ENCODE assay signal across 9 cellular contexts in the genomic region with DNA sequence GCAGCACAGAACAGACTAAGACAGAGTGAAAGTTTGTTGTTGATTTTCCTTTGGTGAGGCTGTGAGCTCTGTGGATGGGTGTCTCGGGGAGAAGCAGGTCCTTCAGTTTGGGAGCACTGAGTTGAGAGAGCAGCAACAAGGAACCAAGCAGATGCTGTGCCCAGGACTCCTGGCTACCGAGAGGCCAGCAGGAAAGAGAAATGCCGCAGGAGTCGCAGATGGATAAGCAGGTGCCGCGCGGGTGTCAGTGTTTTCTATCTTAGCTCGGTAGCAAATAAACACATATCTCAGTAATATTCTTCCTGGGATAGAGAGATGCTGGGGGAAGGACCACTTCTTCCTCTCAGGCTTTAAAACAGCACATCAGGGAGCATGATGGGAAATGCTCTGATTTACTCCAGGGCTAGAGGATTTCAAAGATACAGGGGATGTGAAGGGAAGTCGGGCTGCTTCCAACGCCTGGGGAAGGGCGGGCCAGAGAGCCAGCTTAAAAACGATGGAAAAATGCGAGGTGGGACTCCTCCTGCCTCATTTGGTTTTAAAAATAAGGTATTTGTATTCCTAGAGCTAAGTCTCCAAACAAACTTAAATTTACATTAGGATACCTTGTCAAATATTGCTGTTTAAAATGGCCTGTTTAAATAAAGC.
"Had no signal": no experiment of that assay in that cellular context is flagged by ENCODE, and none has a peak within 500 bp of the region (broad histone marks: within the 10 kb centered on the region; RNA-seq: fewer than 3 reads in every experiment).

No MANE protein-coding gene starts in this region.

- H3K27ac Mint-ChIP-seq: HFFc6, IgD-negative memory B cell had no signal

- H3K36me3 Mint-ChIP-seq: IgD-negative memory B cell had no signal

- DNase-seq: GOT3, H7, HFFc6, KBM-7 had no signal

- H3K36me3 ChIP-seq: HAP-1 had no signal

- H3K9me3 ChIP-seq: HAP-1 had no signal

- H3K27ac ChIP-seq: HL-60 had no signal

- H3K4me3 Mint-ChIP-seq: HFFc6, IgD-negative memory B cell had no signal

- ATAC-seq: HCT116, HepG2 had no signal

- H3K4me3 ChIP-seq: HAP-1 had no signal

- H3K4me1 ChIP-seq: HAP-1 had no signal
